24 cellular contexts compared by ENCODE assay signal in the genomic region with DNA sequence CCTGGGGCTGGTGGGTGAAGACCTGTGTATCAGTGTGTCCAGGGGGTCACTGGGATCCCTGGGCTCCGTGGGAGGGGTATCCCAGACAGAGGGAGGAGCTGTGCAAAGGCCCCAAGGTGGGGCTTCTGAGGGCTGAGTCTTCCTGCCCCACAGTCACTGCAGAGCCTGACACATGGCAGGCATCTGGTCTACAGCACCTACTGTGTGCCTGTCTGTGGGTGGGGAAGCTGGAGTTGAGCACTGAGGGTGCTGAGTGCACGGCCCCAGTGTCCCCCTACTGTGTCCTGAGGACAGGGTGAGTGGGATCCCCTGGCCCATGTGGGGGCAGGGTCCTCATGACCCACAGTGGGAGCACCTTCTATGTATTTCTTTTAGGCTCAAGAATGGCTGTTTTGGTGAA. TPM values are rescaled to one million over a fixed set of nuclear protein-coding genes. Genes with fewer than 3 reads are reported as not detected.
A peak's percentile ranks its signal among the peaks of the same experiment; 100 is the strongest.
DNase-seq lines count a peak whose midpoint lies in the region; ATAC-seq and TF ChIP-seq lines count a peak whose summit lies in the region.
"Had no signal": no experiment of that assay in that cellular context is flagged by ENCODE, and none has a peak within 500 bp of the region (broad histone marks: within the 10 kb centered on the region; RNA-seq: fewer than 3 reads in every experiment).

No MANE protein-coding gene starts in this region.

- BruUV-seq in A673 (replicated peaks; lab: Mats Ljungman, UMichigan): no TSS peak

- H3K4me3 Mint-ChIP-seq in activated CD4-positive, alpha-beta memory T cell treated with anti-CD3 and anti-CD28 coated beads for 36 hours: no peak overlapping the region
- H3K4me3 Mint-ChIP-seq: activated CD4-positive, alpha-beta T cell treated with anti-CD3 and anti-CD28 coated beads for 36 hours; B cell; neural crest cell; stimulated activated naive CD8-positive, alpha-beta T cell treated with anti-CD3 and anti-CD28 coated beads, Interleukin-15, Interleukin-2, amounts not matched to agents 100 ng/mL and 50 ng/mL, for 24 hours had no signal

- no peaks in the 10 kb centered on the region for H3K27me3 Mint-ChIP-seq in activated CD4-positive, alpha-beta memory T cell treated with anti-CD3 and anti-CD28 coated beads for 36 hours
- H3K27me3 Mint-ChIP-seq: activated CD4-positive, alpha-beta T cell treated with anti-CD3 and anti-CD28 coated beads for 36 hours; B cell; stimulated activated naive CD8-positive, alpha-beta T cell treated with anti-CD3 and anti-CD28 coated beads, Interleukin-15, Interleukin-2, amounts not matched to agents 100 ng/mL and 50 ng/mL, for 24 hours had no signal

- H4K20me1 ChIP-seq in BLaER1 treated with 17β-estradiol and CSF1 and Interleukin-3, amounts not matched to agents 10 nM and 100 nM: peaks cover 0 to 4% (median 0%) of the 10 kb centered on the region in 11 experiments; a peak in 3 of 22 replicates

- POLR2A ChIA-PET in activated CD4-positive, alpha-beta memory T cell treated with anti-CD3 and anti-CD28 coated beads for 36 hours (lab: Charles Lee): no interaction called here
- POLR2A ChIA-PET in A673 (lab: Charles Lee; ENCODE audit: low non-redundant PET): no interaction called here

- H3K36me3 ChIP-seq in BLaER1 treated with 17β-estradiol and CSF1 and Interleukin-3, amounts not matched to agents 10 nM and 100 nM: peaks cover 0 to 24% (median 12%) of the 10 kb centered on the region in 11 experiments; a peak in 17 of 22 replicates
- no peaks in the 10 kb centered on the region for H3K36me3 ChIP-seq in A673 (ENCODE audit: insufficient read depth, low read length, poor library complexity, severe bottlenecking)

- no peak for ATAC-seq in activated CD4-positive, CD25-positive, alpha-beta regulatory T cell treated with anti-CD3 and anti-CD28 coated beads, Interleukin-2, amount 50 U/mL, for 24 hours
- ATAC-seq: activated CD4-positive, alpha-beta T cell treated with anti-CD3 and anti-CD28 coated beads for 36 hours; activated naive CD4-positive, alpha-beta T cell treated with anti-CD3 and anti-CD28 coated beads, Interleukin-2, amount 50 U/mL, for 72 hours; heart left ventricle; psoas muscle had no signal

- peaks cover 3% of the 10 kb centered on the region for H3K4me1 Mint-ChIP-seq in activated CD4-positive, alpha-beta memory T cell treated with anti-CD3 and anti-CD28 coated beads for 36 hours (ENCODE audit: low read depth)
- H3K4me1 Mint-ChIP-seq: B cell had no signal

- DNase-seq in activated CD4-positive, CD25-positive, alpha-beta regulatory T cell treated with anti-CD3 and anti-CD28 coated beads, Interleukin-2, amount 50 U/mL, for 72 hours: peak; percentile 26
- peak; percentile 7 for DNase-seq in activated CD4-positive, alpha-beta memory T cell treated with anti-CD3 and anti-CD28 coated beads for 36 hours
- peak; percentile 69 for DNase-seq in mesenteric fat pad (ENCODE audit: low spot score)
- DNase-seq in A673 (ENCODE audit: low spot score): no peak
- DNase-seq in AG08395 (ENCODE audit: low spot score): no peak
- DNase-seq in DMS114 treated with DMSO at 0.1 percent for 48 hours (lab: John Stamatoyannopoulos, UW; ENCODE audit: unreplicated experiment): no peak
- DNase-seq: central memory CD4-positive, alpha-beta T cell; GOT3; NCI-H1092; NCI-H1930; SHP77; small intestine had no signal

- intact Hi-C loops in activated CD4-positive, alpha-beta memory T cell treated with anti-CD3 and anti-CD28 coated beads for 36 hours (cut with micrococcal nuclease): no loop called here
- intact Hi-C loops in A673 (cut with micrococcal nuclease; ENCODE audit: unreplicated experiment): no loop called here

- no peaks in the 10 kb centered on the region for H3K9me3 Mint-ChIP-seq in activated CD4-positive, alpha-beta memory T cell treated with anti-CD3 and anti-CD28 coated beads for 36 hours
- H3K9me3 Mint-ChIP-seq: activated naive CD4-positive, alpha-beta T cell treated with anti-CD3 and anti-CD28 coated beads, Interleukin-2, amount 50 U/mL, for 72 hours; neural crest cell; stimulated activated naive CD8-positive, alpha-beta T cell treated with anti-CD3 and anti-CD28 coated beads, Interleukin-15, Interleukin-2, amounts not matched to agents 100 ng/mL and 50 ng/mL, for 24 hours had no signal

- CTCF ChIA-PET in activated CD4-positive, alpha-beta memory T cell treated with anti-CD3 and anti-CD28 coated beads for 36 hours (lab: Charles Lee): no interaction called here
- CTCF ChIA-PET in A673 (lab: Charles Lee): no interaction called here

- H3K9me3 ChIP-seq in BLaER1 treated with 17β-estradiol and CSF1 and Interleukin-3, amounts not matched to agents 10 nM and 100 nM (replicated peaks in 1 of 11): peaks cover 0 to 5% (median 0%) of the 10 kb centered on the region in 11 experiments; a peak in 1 of 22 replicates
- H3K9me3 ChIP-seq in A673 (ENCODE audit: low read depth, low read length, poor library complexity, severe bottlenecking): no peaks in the 10 kb centered on the region
- H3K9me3 ChIP-seq: heart left ventricle, psoas muscle, tibial nerve had no signal

- H3K27ac Mint-ChIP-seq in activated CD4-positive, alpha-beta memory T cell treated with anti-CD3 and anti-CD28 coated beads for 36 hours: no peak overlapping the region
- H3K27ac Mint-ChIP-seq: activated CD4-positive, alpha-beta T cell treated with anti-CD3 and anti-CD28 coated beads for 36 hours; B cell; stimulated activated naive CD8-positive, alpha-beta T cell treated with anti-CD3 and anti-CD28 coated beads, Interleukin-15, Interleukin-2, amounts not matched to agents 100 ng/mL and 50 ng/mL, for 24 hours had no signal

- H3K27me3 ChIP-seq in BLaER1 treated with 17β-estradiol and CSF1 and Interleukin-3, amounts not matched to agents 10 nM and 100 nM: 0 out of 22 replicates have a peak, but pooled peaks cover 0 to 6% (median 0%) of the 10 kb centered on the region in 11 experiments
- no peaks in the 10 kb centered on the region for H3K27me3 ChIP-seq in A673 (replicated peaks; ENCODE audit: insufficient read depth, low read depth, low read length, poor library complexity)
- H3K27me3 ChIP-seq: dorsolateral prefrontal cortex, heart left ventricle, tibial nerve had no signal

- peak overlapping the region in 7 of 11 experiments; percentile 3 to 94 (median 85); a peak in 12 of 22 replicates for H3K27ac ChIP-seq in BLaER1 treated with 17β-estradiol and CSF1 and Interleukin-3, amounts not matched to agents 10 nM and 100 nM
- no peak overlapping the region for H3K27ac ChIP-seq in A673 (ENCODE audit: low read depth, low read length, poor library complexity, severe bottlenecking)
- H3K27ac ChIP-seq: 22Rv1, dorsolateral prefrontal cortex, heart left ventricle, psoas muscle, tibial nerve had no signal

- H3K9ac ChIP-seq in BLaER1 treated with 17β-estradiol and CSF1 and Interleukin-3, amounts not matched to agents 10 nM and 100 nM: peak overlapping the region in 1 of 11 experiments; percentile 69; a peak in 3 of 22 replicates

- H3K4me1 ChIP-seq in BLaER1 treated with 17β-estradiol and CSF1 and Interleukin-3, amounts not matched to agents 10 nM and 100 nM: peaks cover 47 to 74% (median 63%) of the 10 kb centered on the region in 10 experiments
- H3K4me1 ChIP-seq in A673 (ENCODE audit: insufficient read depth, low read length, poor library complexity, severe bottlenecking): no peaks in the 10 kb centered on the region
- H3K4me1 ChIP-seq: psoas muscle had no signal

- peak overlapping the region; percentile 3 to 99 (median 94); a peak in 17 of 22 replicates for H3K4me2 ChIP-seq in BLaER1 treated with 17β-estradiol and CSF1 and Interleukin-3, amounts not matched to agents 10 nM and 100 nM

- no peaks in the 10 kb centered on the region for H3K36me3 Mint-ChIP-seq in activated CD4-positive, alpha-beta memory T cell treated with anti-CD3 and anti-CD28 coated beads for 36 hours
- H3K36me3 Mint-ChIP-seq: activated naive CD4-positive, alpha-beta T cell treated with anti-CD3 and anti-CD28 coated beads, Interleukin-2, amount 50 U/mL, for 72 hours had no signal

- no peak overlapping the region for H3K4me3 ChIP-seq in BLaER1 treated with 17β-estradiol and CSF1 and Interleukin-3, amounts not matched to agents 10 nM and 100 nM
- no peak overlapping the region for H3K4me3 ChIP-seq in A673 (ENCODE audit: low read depth, low read length, poor library complexity, severe bottlenecking)
- H3K4me3 ChIP-seq: dorsolateral prefrontal cortex, heart left ventricle, psoas muscle, tibial nerve had no signal

- TF ChIP-seq CTCF in A673 (conservative IDR thresholded peaks at IDR 0.05; ENCODE audit: low read depth, low read length): no peak

RNA-seq across cellular contexts. Expression of a gene that starts 56.1 kb away (rescaled TPM):
- 1 to 10 TPM; 3.3 to 3.4 TPM for total RNA-seq in activated CD4-positive, alpha-beta memory T cell treated with anti-CD3 and anti-CD28 coated beads for 36 hours
- total RNA-seq in mesenteric fat pad (2.2 TPM), A673 (2021) (0.84 and 1.3 TPM in 2 replicates)
- total RNA-seq: B cell had no signal

Comparison
In these comparisons a context has a peak if more than half of its experiments do, and no peak if none do; other contexts are left out.
1. DNase-seq: peak in activated CD4-positive, CD25-positive, alpha-beta regulatory T cell treated with anti-CD3 and anti-CD28 coated beads, Interleukin-2, amount 50 U/mL, for 72 hours (single experiment), activated CD4-positive, alpha-beta memory T cell treated with anti-CD3 and anti-CD28 coated beads for 36 hours (single experiment) and mesenteric fat pad (single experiment); none in A673 (single experiment), AG08395 (single experiment) and DMS114 treated with DMSO at 0.1 percent for 48 hours (single experiment).